In genomic region chr13:30872685-30873443, GRCh38 we compare ENCODE assay signal across 9 cellular contexts.
DNase-seq lines count a peak whose midpoint lies in the region; ATAC-seq, FAIRE-seq and TF ChIP-seq lines count a peak whose summit lies in the region.
"Had no signal": no experiment of that assay in that cellular context is flagged by ENCODE, and none has a peak within 500 bp of the region (broad histone marks: within the 10 kb centered on the region; RNA-seq: fewer than 3 reads in every experiment).

No MANE protein-coding gene starts in this region.

- H3K27ac ChIP-seq in subcutaneous abdominal adipose tissue (ENCODE audit: low read depth, low read length) = peak overlapping the region; percentile 52

- FAIRE-seq in HTR-8/SVneo (lab: Jason Lieb, UNC) = no peak

- no peaks in the 10 kb centered on the region for H3K36me3 ChIP-seq in iPS-15b (ENCODE audit: control insufficient read depth, insufficient read depth, low read length)
- no peaks in the 10 kb centered on the region for H3K36me3 ChIP-seq in subcutaneous abdominal adipose tissue (ENCODE audit: control insufficient read depth in 5 of 5, insufficient read depth in 5 of 5, low read length in 5 of 5)

- H3K9me3 ChIP-seq in iPS-15b (ENCODE audit: control insufficient read depth, insufficient read depth, low read length) = no peaks in the 10 kb centered on the region
- no peaks in the 10 kb centered on the region for H3K9me3 ChIP-seq in subcutaneous abdominal adipose tissue (ENCODE audit: control insufficient read depth in 5 of 5, low read length in 5 of 5)

- H3K4me1 ChIP-seq in iPS-15b (ENCODE audit: control insufficient read depth, insufficient read depth, low read length) (peaks cover 34% of the 10 kb centered on the region), subcutaneous abdominal adipose tissue (ENCODE audit: control insufficient read depth in 5 of 5, insufficient read depth in 5 of 5, low read length in 5 of 5) (peaks cover 4 to 51% (median 45%) of the 10 kb centered on the region in 5 donors)

- ATAC-seq in GM19023 (IDR thresholded peaks at IDR 0.05; ENCODE audit: unreplicated experiment) (no peak), GM19035 (IDR thresholded peaks at IDR 0.05; ENCODE audit: unreplicated experiment) (no peak)

- H3K4me3 ChIP-seq in iPS-15b (ENCODE audit: low read depth, low read length) (peak overlapping the region; percentile 11), subcutaneous abdominal adipose tissue (ENCODE audit: low read depth in 1 of 5, low read length in 5 of 5) (no peak overlapping the region)

- H3K27me3 ChIP-seq in iPS-15b (ENCODE audit: control insufficient read depth, insufficient read depth, low read length) = no peaks in the 10 kb centered on the region
- peaks cover 0 to 3% (median 0%) of the 10 kb centered on the region in 5 donors for H3K27me3 ChIP-seq in subcutaneous abdominal adipose tissue (ENCODE audit: control insufficient read depth in 5 of 5, insufficient read depth in 4 of 5, low read length in 5 of 5)

- no peak for TF ChIP-seq POLR2A in erythroblast (IDR thresholded peaks at IDR 0.05; ENCODE audit: low read length)

- H3K9ac ChIP-seq in iPS-15b (ENCODE audit: low read depth, low read length) (no peak overlapping the region), subcutaneous abdominal adipose tissue (ENCODE audit: low read length in 5 of 5) (no peak overlapping the region)

- peak; percentile 46 for DNase-seq in HTR-8/SVneo (ENCODE audit: insufficient read length, low spot score)
- DNase-seq in amniotic stem cell (lab: John Stamatoyannopoulos, UW) = peak; percentile 55
- no peak for DNase-seq in erythroblast (lab: John Stamatoyannopoulos, UW)
- DNase-seq in cerebellar nuclear complex (lab: John Stamatoyannopoulos, UW) = no peak
- DNase-seq: activated naive CD8-positive, alpha-beta T cell treated with anti-CD3 and anti-CD28 coated beads, Interleukin-2, amount 10 ng/mL, durations not matched to agents 7 days and 5 days had no signal

Comparison
In these comparisons a context has a peak if more than half of its experiments do, and no peak if none do; other contexts are left out.
1. DNase-seq: peak in HTR-8/SVneo (single experiment) and amniotic stem cell (single experiment); none in erythroblast (0 of 2) and cerebellar nuclear complex (0 of 2).